In the genomic region with DNA sequence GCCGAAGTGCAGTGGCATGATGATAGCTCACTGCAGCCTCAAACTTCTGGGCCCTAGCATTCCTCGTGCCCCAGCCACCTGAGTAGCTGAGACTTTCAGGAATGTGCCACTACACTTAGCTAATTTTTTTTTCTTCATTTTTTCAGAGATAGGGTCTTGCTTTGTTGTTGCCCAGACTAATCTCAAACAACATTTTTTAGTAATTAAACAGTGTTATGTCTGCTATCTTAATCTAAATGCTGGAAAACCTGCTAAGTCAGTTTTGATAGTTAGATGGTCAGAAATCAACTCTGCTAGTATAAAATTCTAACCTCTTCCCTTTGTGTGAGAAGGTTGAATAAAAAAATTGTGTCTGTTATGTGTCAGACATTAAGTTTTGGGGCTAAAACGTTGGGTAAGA, we compare ENCODE assay signal across 2 cellular contexts.
TF ChIP-seq lines count a peak whose summit lies in the region.

No MANE protein-coding gene starts in this region.

TF ChIP-seq in IMR-90, 13 proteins besides CTCF, POLR2A, EP300 and RAD21:
- TF ChIP-seq MAFK (IDR thresholded peaks at IDR 0.05; ENCODE audit: low read depth, low read length) (no peak), MXI1 (IDR thresholded peaks at IDR 0.05; ENCODE audit: borderline replicate concordance, low read depth, low read length) (no peak), NFE2L2 (IDR thresholded peaks at IDR 0.05; ENCODE audit: low read depth, low read length) (no peak), RCOR1 (IDR thresholded peaks at IDR 0.05; ENCODE audit: insufficient replicate concordance, low read length) (no peak), SMC3 (IDR thresholded peaks at IDR 0.05; ENCODE audit: low read depth, low read length) (no peak), MAZ (IDR thresholded peaks at IDR 0.05; ENCODE audit: borderline replicate concordance, low read depth, low read length) (no peak), CHD1 (IDR thresholded peaks at IDR 0.05; ENCODE audit: low read depth, low read length) (no peak), CEBPB (IDR thresholded peaks at IDR 0.05; ENCODE audit: low read depth, low read length) (no peak), FOS (IDR thresholded peaks at IDR 0.05; ENCODE audit: low read depth, low read length) (no peak), BHLHE40 (IDR thresholded peaks at IDR 0.05; ENCODE audit: low read depth, low read length) (no peak), RFX5 (IDR thresholded peaks at IDR 0.05; ENCODE audit: low read depth, low read length) (no peak)
- TF ChIP-seq, protein P1, sequence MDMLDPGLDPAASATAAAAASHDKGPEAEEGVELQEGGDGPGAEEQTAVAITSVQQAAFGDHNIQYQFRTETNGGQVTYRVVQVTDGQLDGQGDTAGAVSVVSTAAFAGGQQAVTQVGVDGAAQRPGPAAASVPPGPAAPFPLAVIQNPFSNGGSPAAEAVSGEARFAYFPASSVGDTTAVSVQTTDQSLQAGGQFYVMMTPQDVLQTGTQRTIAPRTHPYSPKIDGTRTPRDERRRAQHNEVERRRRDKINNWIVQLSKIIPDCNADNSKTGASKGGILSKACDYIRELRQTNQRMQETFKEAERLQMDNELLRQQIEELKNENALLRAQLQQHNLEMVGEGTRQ (IDR thresholded peaks at IDR 0.05; ENCODE audit: low read depth, low read length): no peak
- TF ChIP-seq, protein P2, sequence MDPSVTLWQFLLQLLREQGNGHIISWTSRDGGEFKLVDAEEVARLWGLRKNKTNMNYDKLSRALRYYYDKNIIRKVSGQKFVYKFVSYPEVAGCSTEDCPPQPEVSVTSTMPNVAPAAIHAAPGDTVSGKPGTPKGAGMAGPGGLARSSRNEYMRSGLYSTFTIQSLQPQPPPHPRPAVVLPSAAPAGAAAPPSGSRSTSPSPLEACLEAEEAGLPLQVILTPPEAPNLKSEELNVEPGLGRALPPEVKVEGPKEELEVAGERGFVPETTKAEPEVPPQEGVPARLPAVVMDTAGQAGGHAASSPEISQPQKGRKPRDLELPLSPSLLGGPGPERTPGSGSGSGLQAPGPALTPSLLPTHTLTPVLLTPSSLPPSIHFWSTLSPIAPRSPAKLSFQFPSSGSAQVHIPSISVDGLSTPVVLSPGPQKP (IDR thresholded peaks at IDR 0.05; ENCODE audit: borderline replicate concordance, low read depth, low read length): no peak
TF ChIP-seq in IMR-90: peak in this region for 0.

TF ChIP-seq in HepG2, 621 proteins besides CTCF, POLR2A, EP300 and RAD21:
- TF ChIP-seq GTF3A (CRISPR knock-in tag; conservative IDR thresholded peaks at IDR 0.05): no peak
- no peak for TF ChIP-seq TBP (CRISPR knock-in tag; IDR thresholded peaks at IDR 0.05)
- TF ChIP-seq, protein P3, sequence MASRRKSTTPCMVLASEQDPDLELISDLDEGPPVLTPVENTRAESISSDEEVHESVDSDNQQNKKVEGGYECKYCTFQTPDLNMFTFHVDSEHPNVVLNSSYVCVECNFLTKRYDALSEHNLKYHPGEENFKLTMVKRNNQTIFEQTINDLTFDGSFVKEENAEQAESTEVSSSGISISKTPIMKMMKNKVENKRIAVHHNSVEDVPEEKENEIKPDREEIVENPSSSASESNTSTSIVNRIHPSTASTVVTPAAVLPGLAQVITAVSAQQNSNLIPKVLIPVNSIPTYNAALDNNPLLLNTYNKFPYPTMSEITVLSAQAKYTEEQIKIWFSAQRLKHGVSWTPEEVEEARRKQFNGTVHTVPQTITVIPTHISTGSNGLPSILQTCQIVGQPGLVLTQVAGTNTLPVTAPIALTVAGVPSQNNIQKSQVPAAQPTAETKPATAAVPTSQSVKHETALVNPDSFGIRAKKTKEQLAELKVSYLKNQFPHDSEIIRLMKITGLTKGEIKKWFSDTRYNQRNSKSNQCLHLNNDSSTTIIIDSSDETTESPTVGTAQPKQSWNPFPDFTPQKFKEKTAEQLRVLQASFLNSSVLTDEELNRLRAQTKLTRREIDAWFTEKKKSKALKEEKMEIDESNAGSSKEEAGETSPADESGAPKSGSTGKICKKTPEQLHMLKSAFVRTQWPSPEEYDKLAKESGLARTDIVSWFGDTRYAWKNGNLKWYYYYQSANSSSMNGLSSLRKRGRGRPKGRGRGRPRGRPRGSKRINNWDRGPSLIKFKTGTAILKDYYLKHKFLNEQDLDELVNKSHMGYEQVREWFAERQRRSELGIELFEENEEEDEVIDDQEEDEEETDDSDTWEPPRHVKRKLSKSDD (CRISPR knock-in tag; IDR thresholded peaks at IDR 0.05; ENCODE audit: low read depth): no peak
- TF ChIP-seq FOXP1 (IDR thresholded peaks at IDR 0.05): no peak
- no peak for TF ChIP-seq FOXP1 (CRISPR knock-in tag; IDR thresholded peaks at IDR 0.05)
- no peak for TF ChIP-seq SPEN (CRISPR knock-in tag; IDR thresholded peaks at IDR 0.05; ENCODE audit: low read depth)
- TF ChIP-seq ATF7 (IDR thresholded peaks at IDR 0.05): no peak
- TF ChIP-seq ATF7 (CRISPR knock-in tag; IDR thresholded peaks at IDR 0.05): no peak
- TF ChIP-seq ZNF589 (CRISPR knock-in tag; conservative IDR thresholded peaks at IDR 0.05): no peak
- TF ChIP-seq, protein P4, sequence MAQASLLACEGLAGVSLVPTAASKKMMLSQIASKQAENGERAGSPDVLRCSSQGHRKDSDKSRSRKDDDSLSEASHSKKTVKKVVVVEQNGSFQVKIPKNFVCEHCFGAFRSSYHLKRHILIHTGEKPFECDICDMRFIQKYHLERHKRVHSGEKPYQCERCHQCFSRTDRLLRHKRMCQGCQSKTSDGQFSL (CRISPR knock-in tag; IDR thresholded peaks at IDR 0.05): no peak
- TF ChIP-seq SOX13 (IDR thresholded peaks at IDR 0.05): no peak
- TF ChIP-seq SOX13 (CRISPR knock-in tag; conservative IDR thresholded peaks at IDR 0.05 in 1 of 2, IDR thresholded peaks at IDR 0.05 in 1 of 2): no peak
- no peak for TF ChIP-seq TARDBP (CRISPR knock-in tag; IDR thresholded peaks at IDR 0.05)
- TF ChIP-seq ELF3 (CRISPR knock-in tag; IDR thresholded peaks at IDR 0.05): no peak
